ENCODE assay signal across 1 cellular context in genomic region chr21:33762798-33763572, GRCh38.
TF ChIP-seq lines count a peak whose summit lies in the region.

No MANE protein-coding gene starts in this region.

TF ChIP-seq in SK-N-SH treated with all-trans-retinoic acid at 6 μM for 48 hours, 23 proteins besides CTCF, POLR2A, EP300 and RAD21 (continued from another document):
- 0 out of 2 replicates have a peak, but pooled peaks have one; percentile 22 for TF ChIP-seq TSHZ2 (CRISPR knock-in tag; IDR thresholded peaks at IDR 0.05)
- peak; percentile 80; the same call in 1 of the 2 replicates for TF ChIP-seq CREB5 (CRISPR knock-in tag; IDR thresholded peaks at IDR 0.05; ENCODE audit: low read depth)
- TF ChIP-seq CSDC2 (CRISPR knock-in tag; IDR thresholded peaks at IDR 0.05): peak; percentile 94; the same call in 1 of the 2 replicates
- TF ChIP-seq ISL1 (CRISPR knock-in tag; IDR thresholded peaks at IDR 0.05): peak; percentile 79
